In genomic region chr1:14064649-14065442, GRCh38 we compare ENCODE assay signal across 1 cellular context.
TF ChIP-seq lines count a peak whose summit lies in the region.

No MANE protein-coding gene starts in this region.

TF ChIP-seq in HepG2, 621 proteins besides CTCF, POLR2A, EP300 and RAD21:
- no peak for TF ChIP-seq ZNF512B (CRISPR knock-in tag; IDR thresholded peaks at IDR 0.05; ENCODE audit: borderline replicate concordance)
- TF ChIP-seq ZKSCAN1 (IDR thresholded peaks at IDR 0.05; ENCODE audit: low read length): no peak
- no peak for TF ChIP-seq BCL6 (CRISPR knock-in tag; IDR thresholded peaks at IDR 0.05)
- no peak for TF ChIP-seq ZNF580 (CRISPR knock-in tag; IDR thresholded peaks at IDR 0.05; ENCODE audit: borderline replicate concordance, low read depth)
- TF ChIP-seq ZNF788 (CRISPR knock-in tag; IDR thresholded peaks at IDR 0.05; ENCODE audit: borderline replicate concordance): no peak
- no peak for TF ChIP-seq THAP9 (CRISPR knock-in tag; IDR thresholded peaks at IDR 0.05; ENCODE audit: borderline replicate concordance)
- no peak for TF ChIP-seq CENPX (CRISPR knock-in tag; IDR thresholded peaks at IDR 0.05)
- TF ChIP-seq HMG20B (CRISPR knock-in tag; conservative IDR thresholded peaks at IDR 0.05): no peak
- TF ChIP-seq MTA1 (CRISPR knock-in tag; IDR thresholded peaks at IDR 0.05; ENCODE audit: borderline replicate concordance): no peak
- TF ChIP-seq ZNF790 (CRISPR knock-in tag; IDR thresholded peaks at IDR 0.05; ENCODE audit: borderline replicate concordance): no peak
- TF ChIP-seq JUN (CRISPR knock-in tag; IDR thresholded peaks at IDR 0.05): no peak
